ENCODE assay signal across 8 cellular contexts in genomic region chr15:40511472-40512133, GRCh38. TPM values are rescaled to one million over a fixed set of nuclear protein-coding genes. Genes with fewer than 3 reads are reported as not detected.
DNase-seq lines count a peak whose midpoint lies in the region; ATAC-seq and TF ChIP-seq lines count a peak whose summit lies in the region.

No MANE protein-coding gene starts in this region.

- 3% methylated on average over 14 of the region's 61 CpGs for WGBS in esophagus muscularis mucosa

- intact Hi-C loops in activated B cell treated with CpG ODN at 0.5 μM for 24 hours (cut with micrococcal nuclease) = loop anchor here (2.0 kb wide), 1 partner anchor 71 kb away; the partner anchor contains the start of gene BAHD1
- intact Hi-C loops in esophagus muscularis mucosa (cut with DNase I) = no loop called here
- intact Hi-C loops in vagina (cut with DNase I) = no loop called here

- H3K9ac ChIP-seq in mucosa of stomach (ENCODE audit: low read length) = peak overlapping the region; percentile 48

- no peak for TF ChIP-seq EP300 in esophagus muscularis mucosa (IDR thresholded peaks at IDR 0.05)

- H3K4me1 ChIP-seq in esophagus muscularis mucosa (peaks cover 3 to 27% (median 23%) of the 10 kb centered on the region in 4 donors), mucosa of stomach (ENCODE audit: control insufficient read depth, insufficient read depth, low read length) (peaks cover 4% of the 10 kb centered on the region), vagina (peaks cover 31% of the 10 kb centered on the region)

- POLR2A ChIA-PET in activated B cell treated with CpG ODN at 0.5 μM for 24 hours (lab: Charles Lee) = no interaction called here

- peak overlapping the region; percentile 78 for H3K27ac Mint-ChIP-seq in activated B cell treated with CpG ODN at 0.5 μM for 24 hours

- peaks cover 10% of the 10 kb centered on the region for H3K27me3 Mint-ChIP-seq in activated B cell treated with CpG ODN at 0.5 μM for 24 hours

- TF ChIP-seq POLR2A in esophagus muscularis mucosa (IDR thresholded peaks at IDR 0.05; ENCODE audit: low read depth) = no peak
- TF ChIP-seq POLR2A in vagina (IDR thresholded peaks at IDR 0.05) = no peak

- H3K27ac ChIP-seq in esophagus muscularis mucosa (replicated peaks in 1 of 4) (peak overlapping the region in 3 of 4 donors; percentile 23 to 42 (median 38)), vagina (no peak overlapping the region)

- peak overlapping the region; percentile 92 for H3K4me3 Mint-ChIP-seq in activated B cell treated with CpG ODN at 0.5 μM for 24 hours

- peaks cover 27% of the 10 kb centered on the region for H3K4me1 Mint-ChIP-seq in activated B cell treated with CpG ODN at 0.5 μM for 24 hours

- H3K9me3 ChIP-seq in esophagus muscularis mucosa (no peaks in the 10 kb centered on the region), mucosa of stomach (ENCODE audit: control insufficient read depth, low read length) (no peaks in the 10 kb centered on the region), vagina (no peaks in the 10 kb centered on the region)

- ATAC-seq in HG03469 (IDR thresholded peaks at IDR 0.05; ENCODE audit: unreplicated experiment) = peak; percentile 20
- ATAC-seq in activated B cell treated with CpG ODN at 0.5 μM for 24 hours (ENCODE audit: low read depth) = peak; percentile 47

- no peaks in the 10 kb centered on the region for H3K9me3 Mint-ChIP-seq in activated B cell treated with CpG ODN at 0.5 μM for 24 hours

- CTCF ChIA-PET in activated B cell treated with CpG ODN at 0.5 μM for 24 hours (lab: Charles Lee) = no interaction called here

- H3K36me3 ChIP-seq in esophagus muscularis mucosa (no peaks in the 10 kb centered on the region), mucosa of stomach (ENCODE audit: control insufficient read depth, insufficient read depth, low read length) (no peaks in the 10 kb centered on the region), vagina (no peaks in the 10 kb centered on the region)

- TF ChIP-seq CTCF in activated B cell treated with CpG ODN at 0.5 μM for 24 hours (IDR thresholded peaks at IDR 0.05) (no peak), esophagus muscularis mucosa (IDR thresholded peaks at IDR 0.05) (no peak), vagina (IDR thresholded peaks at IDR 0.05) (no peak)

- H3K4me3 ChIP-seq in esophagus muscularis mucosa (peak overlapping the region; percentile 59 to 65 (median 64)), mucosa of stomach (ENCODE audit: low read length) (peak overlapping the region; percentile 16), vagina (peak overlapping the region; percentile 53 to 57)

- DNase-seq in stimulated activated CD4-positive, alpha-beta T cell treated with anti-CD3 and anti-CD28 coated beads, Interleukin-15, amount 100 ng/mL, for 24 hours = peak; percentile 42
- DNase-seq in stimulated activated CD4-positive, alpha-beta T cell treated with anti-CD3 and anti-CD28 coated beads, Interleukin-4, amount 100 ng/mL, for 4 hours = no peak
- peak; percentile 50 for DNase-seq in activated B cell treated with CpG ODN at 0.5 μM for 24 hours
- DNase-seq in esophagus muscularis mucosa (ENCODE audit: extremely low spot score) = no peak
- no peak for DNase-seq in vagina (ENCODE audit: extremely low spot score in 2 of 2)
- DNase-seq in T1000 (lab: John Stamatoyannopoulos, UW) = no peak

- H3K36me3 Mint-ChIP-seq in activated B cell treated with CpG ODN at 0.5 μM for 24 hours (ENCODE audit: low read depth) = no peaks in the 10 kb centered on the region

- no peaks in the 10 kb centered on the region for H3K27me3 ChIP-seq in esophagus muscularis mucosa
- peaks cover 11% of the 10 kb centered on the region for H3K27me3 ChIP-seq in mucosa of stomach (ENCODE audit: control insufficient read depth, insufficient read depth, low read length)
- H3K27me3 ChIP-seq in vagina = no peaks in the 10 kb centered on the region

RNA-seq across cellular contexts. Expression of gene CHST14, which starts 40.8 kb away (rescaled TPM):
- total RNA-seq in activated B cell treated with CpG ODN at 0.5 μM for 24 hours = 10.1 and 10.2 TPM in 2 replicates
- total RNA-seq in esophagus muscularis mucosa = 10 to 100 TPM in 3 of 4 donors, 1 to 10 TPM in 1; 7.9 to 16.6 (median 12.5) TPM
- 8.6 TPM for total RNA-seq in vagina

RNA-seq across cellular contexts. Expression of gene CCDC32, which starts 53.2 kb away (rescaled TPM):
- total RNA-seq in activated B cell treated with CpG ODN at 0.5 μM for 24 hours (64.0 and 66.3 TPM in 2 replicates), esophagus muscularis mucosa (10 to 100 TPM; 24.9 to 38.3 (median 36.0) TPM), vagina (20.6 TPM)

RNA-seq across cellular contexts. Expression of gene RPUSD2, which starts 57.5 kb away (rescaled TPM):
- 20.1 and 24.8 TPM in 2 replicates for total RNA-seq in activated B cell treated with CpG ODN at 0.5 μM for 24 hours
- total RNA-seq in esophagus muscularis mucosa = 10 to 100 TPM in 3 of 4 donors, 1 to 10 TPM in 1; 8.7 to 13.5 (median 10.6) TPM
- 12.8 TPM for total RNA-seq in vagina

Comparison
In these comparisons a context has a peak if more than half of its experiments do, and no peak if none do; other contexts are left out.
1. DNase-seq: peak in stimulated activated CD4-positive, alpha-beta T cell treated with anti-CD3 and anti-CD28 coated beads, Interleukin-15, amount 100 ng/mL, for 24 hours (single experiment) and activated B cell treated with CpG ODN at 0.5 μM for 24 hours (single experiment); none in stimulated activated CD4-positive, alpha-beta T cell treated with anti-CD3 and anti-CD28 coated beads, Interleukin-4, amount 100 ng/mL, for 4 hours (0 of 2), esophagus muscularis mucosa (single experiment), vagina (0 of 2) and T1000 (single experiment).
2. Peak in every context shown above with its lines, with median percentiles within 50 percentile points of each other: H3K4me3 ChIP-seq.